ENCODE assay signal across 8 cellular contexts in genomic region chrX:153507484-153508178, GRCh38. TPM values are rescaled to one million over a fixed set of nuclear protein-coding genes. Genes with fewer than 3 reads are reported as not detected.
A peak's percentile ranks its signal among the peaks of the same experiment; 100 is the strongest.
DNase-seq lines count a peak whose midpoint lies in the region; ATAC-seq and TF ChIP-seq lines count a peak whose summit lies in the region.

No MANE protein-coding gene starts in this region.

- H3K4me3 ChIP-seq in brain microvascular endothelial cell (ENCODE audit: low read depth, low read length): no peak overlapping the region

- peaks cover 0 to 2% of the 10 kb centered on the region in 2 donors for H3K4me1 Mint-ChIP-seq in immature natural killer cell

- H3K9me3 Mint-ChIP-seq in immature natural killer cell: no peaks in the 10 kb centered on the region

- no peak overlapping the region for H3K27ac Mint-ChIP-seq in immature natural killer cell

- H3K27me3 Mint-ChIP-seq in immature natural killer cell (ENCODE audit: low read depth in 3 of 3): peaks cover 0 to 2% (median 0%) of the 10 kb centered on the region in 3 donors

- H3K36me3 Mint-ChIP-seq in immature natural killer cell: no peaks in the 10 kb centered on the region

- peak; percentile 91 for ATAC-seq in HG02852 (IDR thresholded peaks at IDR 0.05; ENCODE audit: unreplicated experiment)

- in situ Hi-C loops in GM13976 (cut with MboI; ENCODE audit: low sequenced_read_pairs, unreplicated experiment) (no loop called here), brain microvascular endothelial cell (cut with HindIII; ENCODE audit: low pct_ligation_motif_present, low sequenced_read_pairs) (no loop called here)

- H3K27ac ChIP-seq in 22Rv1 (no peak overlapping the region), VCaP (no peak overlapping the region), brain microvascular endothelial cell (no peak overlapping the region)

- TF ChIP-seq CTCF in 22Rv1 (IDR thresholded peaks at IDR 0.05) (peak; percentile 76), GM13976 (IDR thresholded peaks at IDR 0.05; ENCODE audit: borderline replicate concordance, control extremely low read depth, extremely low read depth, insufficient read depth, missing control alignments) (peak; percentile 88), VCaP (conservative IDR thresholded peaks at IDR 0.05) (peak; percentile 86), brain microvascular endothelial cell (IDR thresholded peaks at IDR 0.05; ENCODE audit: low read depth, low read length, missing control alignments) (peak; percentile 83)

- H3K36me3 ChIP-seq in brain microvascular endothelial cell (replicated peaks): peaks cover 7% of the 10 kb centered on the region

- DNase-seq in GM13976 (ENCODE audit: low spot score): peak; percentile 93
- DNase-seq in NCI-H2107 (lab: John Stamatoyannopoulos, UW): peak; percentile 68
- peak; percentile 54 for DNase-seq in brain microvascular endothelial cell
- DNase-seq in immature natural killer cell: peak; percentile 69 to 79 (median 73)
- peak; percentile 85 for DNase-seq in stimulated activated CD4-positive, alpha-beta T cell treated with anti-CD3 and anti-CD28 coated beads, Interleukin-15, amount 100 ng/mL, for 24 hours

- H3K27me3 ChIP-seq in brain microvascular endothelial cell (replicated peaks): no peaks in the 10 kb centered on the region

- no peak overlapping the region for H3K4me3 Mint-ChIP-seq in immature natural killer cell

RNA-seq across cellular contexts. Expression of gene ATP2B3, which starts 9.8 kb away (rescaled TPM):
- not detected for polyA plus RNA-seq in immature natural killer cell

RNA-seq across cellular contexts. Expression of gene BGN, which starts 12.9 kb away (rescaled TPM):
- not detected for polyA plus RNA-seq in immature natural killer cell

RNA-seq across cellular contexts. Expression of gene HAUS7, which starts 37.3 kb away (rescaled TPM):
- 10 to 100 TPM; 36.3 to 49.5 (median 43.2) TPM for polyA plus RNA-seq in immature natural killer cell
